ENCODE assay signal across 1 cellular context in genomic region chr2:102080451-102081054, GRCh38.
A peak's percentile ranks its signal among the peaks of the same experiment; 100 is the strongest.
TF ChIP-seq lines count a peak whose summit lies in the region.

No MANE protein-coding gene starts in this region.

TF ChIP-seq in GM12878, 131 proteins besides CTCF, POLR2A, EP300 and RAD21 (continued from another document and continues in another):
- TF ChIP-seq ZBTB40 (IDR thresholded peaks at IDR 0.05; ENCODE audit: borderline replicate concordance) = no peak
- TF ChIP-seq EED (IDR thresholded peaks at IDR 0.05; ENCODE audit: low read depth) = no peak
- TF ChIP-seq GATAD2B (conservative IDR thresholded peaks at IDR 0.05; ENCODE audit: low read depth) = no peak
- no peak for TF ChIP-seq HDAC6 (IDR thresholded peaks at IDR 0.05; ENCODE audit: unreplicated experiment)
- no peak for TF ChIP-seq NR2C1 (IDR thresholded peaks at IDR 0.05)
- no peak for TF ChIP-seq SIN3A (IDR thresholded peaks at IDR 0.05; ENCODE audit: low read depth, low read length)
- no peak for TF ChIP-seq ZNF207 (IDR thresholded peaks at IDR 0.05; ENCODE audit: borderline replicate concordance)
- no peak for TF ChIP-seq CHD2 (IDR thresholded peaks at IDR 0.05; ENCODE audit: borderline replicate concordance, low read depth, low read length)
- TF ChIP-seq E2F8 (IDR thresholded peaks at IDR 0.05; ENCODE audit: low read depth, partially characterized antibody) = no peak
- TF ChIP-seq SUPT20H (IDR thresholded peaks at IDR 0.05; ENCODE audit: borderline replicate concordance, control insufficient read depth, low read depth, low read length) = no peak
- TF ChIP-seq FOS (IDR thresholded peaks at IDR 0.05; ENCODE audit: borderline replicate concordance, extremely low read depth, insufficient read length) = no peak
- no peak for TF ChIP-seq CBX5 (IDR thresholded peaks at IDR 0.05; ENCODE audit: low read depth)
- no peak for TF ChIP-seq YY1 (IDR thresholded peaks at IDR 0.05; ENCODE audit: low read depth, low read length)
- no peak for TF ChIP-seq BCL3 (IDR thresholded peaks at IDR 0.05; ENCODE audit: borderline replicate concordance, insufficient read depth, low read depth, low read length, poor library complexity, severe bottlenecking)
- peak; percentile 85 for TF ChIP-seq RUNX3 (IDR thresholded peaks at IDR 0.05; ENCODE audit: low read length)
- TF ChIP-seq IRF5 (IDR thresholded peaks at IDR 0.05; ENCODE audit: borderline replicate concordance) = no peak
- TF ChIP-seq IRF3 (IDR thresholded peaks at IDR 0.05) = no peak
- TF ChIP-seq BMI1 (IDR thresholded peaks at IDR 0.05; ENCODE audit: borderline replicate concordance) = peak; percentile 32; the same call in 1 of the 2 replicates
- no peak for TF ChIP-seq CBX3 (IDR thresholded peaks at IDR 0.05; ENCODE audit: borderline replicate concordance, low read depth)
- TF ChIP-seq SPI1 (IDR thresholded peaks at IDR 0.05; ENCODE audit: borderline replicate concordance, insufficient read depth, low read depth, low read length) = no peak
- peak; percentile 72; the same call in 1 of the 2 replicates for TF ChIP-seq ZNF217 (IDR thresholded peaks at IDR 0.05)
- TF ChIP-seq HDGF (IDR thresholded peaks at IDR 0.05) = no peak
- TF ChIP-seq HDAC2 (IDR thresholded peaks at IDR 0.05) = no peak
- no peak for TF ChIP-seq ZBTB4 (CRISPR knock-in tag; IDR thresholded peaks at IDR 0.05)
- TF ChIP-seq ZNF592 (IDR thresholded peaks at IDR 0.05) = no peak
- TF ChIP-seq ZZZ3 (IDR thresholded peaks at IDR 0.05; ENCODE audit: control insufficient read depth, insufficient read length, low read depth) = no peak
- TF ChIP-seq SMC3 (IDR thresholded peaks at IDR 0.05; ENCODE audit: borderline replicate concordance, low read length) = no peak
- TF ChIP-seq STAT1 (conservative IDR thresholded peaks at IDR 0.05) = no peak
- no peak for TF ChIP-seq SRF (IDR thresholded peaks at IDR 0.05; ENCODE audit: low read depth in 2 of 2, low read length in 2 of 2)
- peak; percentile 57; the same call in 1 of the 2 replicates for TF ChIP-seq FOXM1 (IDR thresholded peaks at IDR 0.05; ENCODE audit: low read depth, low read length)
- no peak for TF ChIP-seq BCLAF1 (IDR thresholded peaks at IDR 0.05)
- TF ChIP-seq IKZF2 (IDR thresholded peaks at IDR 0.05) = peak; percentile 85 to 88
- no peak for TF ChIP-seq POU2F2 (IDR thresholded peaks at IDR 0.05; ENCODE audit: borderline replicate concordance, low read depth, low read length)
- TF ChIP-seq ESRRA (IDR thresholded peaks at IDR 0.05; ENCODE audit: low read length) = no peak
